ENCODE assay signal across 9 cellular contexts in genomic region chr17:73015722-73016276, GRCh38.
"Had no signal": no experiment of that assay in that cellular context is flagged by ENCODE, and none has a peak within 500 bp of the region (broad histone marks: within the 10 kb centered on the region; RNA-seq: fewer than 3 reads in every experiment).

No MANE protein-coding gene starts in this region.

- H3K4me2 ChIP-seq: GM23338 had no signal

- DNase-seq: H9, HCEC 1CT, HFFc6, KG1 had no signal

- ATAC-seq: GM23338 had no signal

- H3K4me3 ChIP-seq: GM23338 had no signal

- H3K4me3 Mint-ChIP-seq: GM23338, H9, HFFc6 had no signal

- FAIRE-seq: H1, H54, HTR-8/SVneo had no signal

- H3K27me3 Mint-ChIP-seq: IgD-negative memory B cell had no signal

- H3K27ac Mint-ChIP-seq: GM23338, HFFc6 had no signal

- H2AFZ ChIP-seq: GM23338 had no signal
